In genomic region chr19:32717496-32717895, GRCh38 we compare ENCODE assay signal across 1 cellular context.
TF ChIP-seq lines count a peak whose summit lies in the region.

No MANE protein-coding gene starts in this region.

TF ChIP-seq in IMR-90, 13 proteins besides CTCF, POLR2A, EP300 and RAD21:
- TF ChIP-seq MAFK (IDR thresholded peaks at IDR 0.05; ENCODE audit: low read depth, low read length) (no peak), CEBPB (IDR thresholded peaks at IDR 0.05; ENCODE audit: low read depth, low read length) (no peak), CHD1 (IDR thresholded peaks at IDR 0.05; ENCODE audit: low read depth, low read length) (no peak), FOS (IDR thresholded peaks at IDR 0.05; ENCODE audit: low read depth, low read length) (no peak), MAZ (IDR thresholded peaks at IDR 0.05; ENCODE audit: borderline replicate concordance, low read depth, low read length) (no peak), BHLHE40 (IDR thresholded peaks at IDR 0.05; ENCODE audit: low read depth, low read length) (no peak), NFE2L2 (IDR thresholded peaks at IDR 0.05; ENCODE audit: low read depth, low read length) (no peak), RCOR1 (IDR thresholded peaks at IDR 0.05; ENCODE audit: insufficient replicate concordance, low read length) (no peak), ELK1 (IDR thresholded peaks at IDR 0.05; ENCODE audit: borderline replicate concordance, low read depth, low read length) (no peak), RFX5 (IDR thresholded peaks at IDR 0.05; ENCODE audit: low read depth, low read length) (no peak), SMC3 (IDR thresholded peaks at IDR 0.05; ENCODE audit: low read depth, low read length) (no peak), USF2 (IDR thresholded peaks at IDR 0.05; ENCODE audit: low read depth, low read length) (no peak), MXI1 (IDR thresholded peaks at IDR 0.05; ENCODE audit: borderline replicate concordance, low read depth, low read length) (no peak)
